In genomic region chr17:43669971-43670644, GRCh38 we compare ENCODE assay signal across 12 cellular contexts. TPM values are rescaled to one million over a fixed set of nuclear protein-coding genes. Genes with fewer than 3 reads are reported as not detected.
A peak's percentile ranks its signal among the peaks of the same experiment; 100 is the strongest.
DNase-seq lines count a peak whose midpoint lies in the region; ATAC-seq and TF ChIP-seq lines count a peak whose summit lies in the region.
"Had no signal": no experiment of that assay in that cellular context is flagged by ENCODE, and none has a peak within 500 bp of the region (broad histone marks: within the 10 kb centered on the region; RNA-seq: fewer than 3 reads in every experiment).

No MANE protein-coding gene starts in this region.

- peak; percentile 8 for ATAC-seq in upper lobe of right lung

- H3K9me3 Mint-ChIP-seq in activated naive CD4-positive, alpha-beta T cell treated with anti-CD3 and anti-CD28 coated beads for 36 hours, result no peaks in the 10 kb centered on the region
- no peaks in the 10 kb centered on the region for H3K9me3 Mint-ChIP-seq in T-helper 2 cell treated with Interferon-gamma antibody and Interleukin-4, amounts not matched to agents 5 μg/mL and 100 μg/mL, for 36 hours

- H3K9me3 ChIP-seq in upper lobe of right lung, result no peaks in the 10 kb centered on the region
- H3K9me3 ChIP-seq: right atrium auricular region had no signal

- H3K4me3 Mint-ChIP-seq in activated naive CD4-positive, alpha-beta T cell treated with anti-CD3 and anti-CD28 coated beads for 36 hours, result no peak overlapping the region
- peak overlapping the region; percentile 15 for H3K4me3 Mint-ChIP-seq in T-helper 2 cell treated with Interferon-gamma antibody and Interleukin-4, amounts not matched to agents 5 μg/mL and 100 μg/mL, for 36 hours

- TF ChIP-seq CTCF in upper lobe of right lung (IDR thresholded peaks at IDR 0.05) (no peak), foreskin fibroblast (IDR thresholded peaks at IDR 0.05; ENCODE audit: low read depth, low read length) (no peak)

- no peaks in the 10 kb centered on the region for H3K36me3 Mint-ChIP-seq in activated naive CD4-positive, alpha-beta T cell treated with anti-CD3 and anti-CD28 coated beads for 36 hours (ENCODE audit: low read depth)
- H3K36me3 Mint-ChIP-seq in T-helper 2 cell treated with Interferon-gamma antibody and Interleukin-4, amounts not matched to agents 5 μg/mL and 100 μg/mL, for 36 hours (ENCODE audit: low read depth), result no peaks in the 10 kb centered on the region

- DNase-seq in activated naive CD4-positive, alpha-beta T cell treated with anti-CD3 and anti-CD28 coated beads for 36 hours, result peak; percentile 28
- no peak for DNase-seq in activated naive CD4-positive, alpha-beta T cell treated with anti-CD3 and anti-CD28 coated beads, Interleukin-2, amount 50 U/mL, for 16 hours
- no peak for DNase-seq in T-helper 2 cell treated with Interferon-gamma antibody and Interleukin-4, amounts not matched to agents 5 μg/mL and 100 μg/mL, for 36 hours (ENCODE audit: low spot score)
- DNase-seq in islet precursor cell (peak; percentile 85), upper lobe of right lung (no peak), foreskin fibroblast (no peak), ureter (ENCODE audit: low spot score) (no peak)
- no peak for DNase-seq in activated CD8-positive, alpha-beta memory T cell treated with anti-CD3 and anti-CD28 coated beads, Interleukin-2, amount 50 U/mL, for 4 hours
- DNase-seq: T-helper 1 cell had no signal

- H3K27ac Mint-ChIP-seq in activated naive CD4-positive, alpha-beta T cell treated with anti-CD3 and anti-CD28 coated beads for 36 hours, result no peak overlapping the region
- peak overlapping the region; percentile 65 for H3K27ac Mint-ChIP-seq in T-helper 2 cell treated with Interferon-gamma antibody and Interleukin-4, amounts not matched to agents 5 μg/mL and 100 μg/mL, for 36 hours

- intact Hi-C loops in activated naive CD4-positive, alpha-beta T cell treated with anti-CD3 and anti-CD28 coated beads for 36 hours (cut with micrococcal nuclease), result no loop called here
- intact Hi-C loops in upper lobe of right lung (cut with DNase I), result no loop called here

- H3K36me3 ChIP-seq in upper lobe of right lung, result no peaks in the 10 kb centered on the region
- H3K36me3 ChIP-seq: right atrium auricular region had no signal

- no peaks in the 10 kb centered on the region for H3K27me3 Mint-ChIP-seq in activated naive CD4-positive, alpha-beta T cell treated with anti-CD3 and anti-CD28 coated beads for 36 hours (ENCODE audit: low read depth)
- H3K27me3 Mint-ChIP-seq in T-helper 2 cell treated with Interferon-gamma antibody and Interleukin-4, amounts not matched to agents 5 μg/mL and 100 μg/mL, for 36 hours (ENCODE audit: low read depth), result no peaks in the 10 kb centered on the region

- no peaks in the 10 kb centered on the region for H3K4me1 ChIP-seq in upper lobe of right lung

- no peaks in the 10 kb centered on the region for H3K27me3 ChIP-seq in upper lobe of right lung
- H3K27me3 ChIP-seq: right atrium auricular region had no signal

- H3K27ac ChIP-seq in upper lobe of right lung, result no peak overlapping the region
- H3K27ac ChIP-seq: right atrium auricular region had no signal

- CTCF ChIA-PET in activated naive CD4-positive, alpha-beta T cell treated with anti-CD3 and anti-CD28 coated beads for 36 hours (lab: Charles Lee), result interaction anchor here (0.5 to 1.0 kb wide), 3 partner anchors 53 to 96 kb away, joined by 3 to 4 read pairs (median 3); no protein-coding TSS in a partner anchor

- H3K4me3 ChIP-seq in upper lobe of right lung (no peak overlapping the region), foreskin fibroblast (ENCODE audit: low read depth in 1 of 2, low read length in 2 of 2) (no peak overlapping the region)
- H3K4me3 ChIP-seq: right atrium auricular region had no signal

- peaks cover 15% of the 10 kb centered on the region for H3K4me1 Mint-ChIP-seq in activated naive CD4-positive, alpha-beta T cell treated with anti-CD3 and anti-CD28 coated beads for 36 hours (ENCODE audit: low read depth)
- peaks cover 20% of the 10 kb centered on the region for H3K4me1 Mint-ChIP-seq in T-helper 2 cell treated with Interferon-gamma antibody and Interleukin-4, amounts not matched to agents 5 μg/mL and 100 μg/mL, for 36 hours (ENCODE audit: low read depth)

RNA-seq across cellular contexts. Expression of gene MEOX1, which starts 8.4 kb away (rescaled TPM):
- under 1 TPM; 0.12 to 0.17 TPM for total RNA-seq in activated naive CD4-positive, alpha-beta T cell treated with anti-CD3 and anti-CD28 coated beads for 36 hours
- 1.5 TPM for total RNA-seq in upper lobe of right lung
- 9.8 TPM for total RNA-seq in ureter
- total RNA-seq: bronchial epithelial cell, lung microvascular endothelial cell had no signal

Comparison
In these comparisons a context has a peak if more than half of its experiments do, and no peak if none do; other contexts are left out.
1. DNase-seq: peak in activated naive CD4-positive, alpha-beta T cell treated with anti-CD3 and anti-CD28 coated beads for 36 hours (single experiment) and islet precursor cell (single experiment); none in activated naive CD4-positive, alpha-beta T cell treated with anti-CD3 and anti-CD28 coated beads, Interleukin-2, amount 50 U/mL, for 16 hours (single experiment), T-helper 2 cell treated with Interferon-gamma antibody and Interleukin-4, amounts not matched to agents 5 μg/mL and 100 μg/mL, for 36 hours (single experiment), upper lobe of right lung (single experiment), foreskin fibroblast (0 of 2), activated CD8-positive, alpha-beta memory T cell treated with anti-CD3 and anti-CD28 coated beads, Interleukin-2, amount 50 U/mL, for 4 hours (single experiment) and ureter (single experiment).